Comparison of ENCODE assay signal across 10 cellular contexts in the genomic region with DNA sequence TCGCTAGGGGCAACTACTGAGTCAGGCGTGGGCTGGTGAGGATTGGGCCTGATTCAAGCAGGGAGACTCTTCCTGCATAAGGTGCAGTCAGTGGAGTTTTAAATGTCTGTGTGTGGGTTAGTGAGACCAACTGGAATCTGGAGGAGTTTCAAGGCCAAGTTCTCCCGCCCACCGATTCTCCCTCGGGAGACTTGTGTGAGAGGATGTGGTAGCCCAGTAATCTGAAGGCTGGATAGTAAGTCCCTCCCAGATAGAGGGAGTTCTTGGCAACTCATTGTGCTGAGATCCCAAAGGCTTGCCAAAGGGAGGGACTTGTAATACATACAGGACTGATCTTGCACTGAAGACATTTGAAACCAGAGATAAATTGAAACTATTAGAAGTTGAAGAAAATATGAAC. TPM values are rescaled to one million over a fixed set of nuclear protein-coding genes. Genes with fewer than 3 reads are reported as not detected.
A peak's percentile ranks its signal among the peaks of the same experiment; 100 is the strongest.
DNase-seq lines count a peak whose midpoint lies in the region; ATAC-seq and TF ChIP-seq lines count a peak whose summit lies in the region.
"Had no signal": no experiment of that assay in that cellular context is flagged by ENCODE, and none has a peak within 500 bp of the region (broad histone marks: within the 10 kb centered on the region; RNA-seq: fewer than 3 reads in every experiment).

No MANE protein-coding gene starts in this region.

- WGBS in spleen, 5 donors, result 32 to 85% (median 64%) methylated on average over 5 of the region's 5 CpGs

- TF ChIP-seq CTCF in AG04449 (IDR thresholded peaks at IDR 0.05; ENCODE audit: insufficient read depth, low read length, missing control alignments), result no peak
- no peak for TF ChIP-seq CTCF in MM.1S (IDR thresholded peaks at IDR 0.05; ENCODE audit: low read length)
- no peak for TF ChIP-seq CTCF in neural progenitor cell (IDR thresholded peaks at IDR 0.05)
- no peak for TF ChIP-seq CTCF in spleen (IDR thresholded peaks at IDR 0.05 in 8 of 11, conservative IDR thresholded peaks at IDR 0.05 in 3 of 11)

- no peak for TF ChIP-seq POLR2A in spleen (IDR thresholded peaks at IDR 0.05)

- no peaks in the 10 kb centered on the region for H3K9me3 Mint-ChIP-seq in CD8-positive, alpha-beta memory T cell
- H3K9me3 Mint-ChIP-seq in neural progenitor cell, result no peaks in the 10 kb centered on the region

- H3K36me3 Mint-ChIP-seq in CD8-positive, alpha-beta memory T cell, result no peaks in the 10 kb centered on the region
- no peaks in the 10 kb centered on the region for H3K36me3 Mint-ChIP-seq in neural progenitor cell

- H3K36me3 ChIP-seq in MM.1S (replicated peaks; ENCODE audit: insufficient read depth, low read length) (no peaks in the 10 kb centered on the region), neural progenitor cell (no peaks in the 10 kb centered on the region), spleen (no peaks in the 10 kb centered on the region)
- no peaks in the 10 kb centered on the region for H3K36me3 ChIP-seq in CD8-positive, alpha-beta memory T cell (ENCODE audit: insufficient read depth, low read length)
- H3K36me3 ChIP-seq: breast epithelium had no signal

- H3K27me3 Mint-ChIP-seq in CD8-positive, alpha-beta memory T cell, result peaks cover 0 to 5% of the 10 kb centered on the region in 2 donors
- no peaks in the 10 kb centered on the region for H3K27me3 Mint-ChIP-seq in neural progenitor cell (ENCODE audit: insufficient read depth, low read depth)

- H3K27me3 ChIP-seq in MM.1S (replicated peaks; ENCODE audit: insufficient read depth, low read length) (no peaks in the 10 kb centered on the region), neural progenitor cell (no peaks in the 10 kb centered on the region), spleen (replicated peaks in 1 of 7) (no peaks in the 10 kb centered on the region)
- H3K27me3 ChIP-seq in CD8-positive, alpha-beta memory T cell (ENCODE audit: insufficient read depth, low read length, poor library complexity, severe bottlenecking), result no peaks in the 10 kb centered on the region
- H3K27me3 ChIP-seq: breast epithelium had no signal

- POLR2A ChIA-PET in AG04449 (lab: Yijun Ruan, JAX), result no interaction called here
- POLR2A ChIA-PET in CD8-positive, alpha-beta memory T cell (lab: Charles Lee), result no interaction called here

- H4K20me1 ChIP-seq in MM.1S (ENCODE audit: insufficient read depth, low read length), result no peaks in the 10 kb centered on the region
- no peaks in the 10 kb centered on the region for H4K20me1 ChIP-seq in neural progenitor cell (ENCODE audit: low read depth)

- H3K27ac ChIP-seq in MM.1S (ENCODE audit: low read length) (no peak overlapping the region), neural progenitor cell (no peak overlapping the region), spleen (no peak overlapping the region)
- H3K27ac ChIP-seq in CD8-positive, alpha-beta memory T cell (ENCODE audit: low read depth, low read length), result no peak overlapping the region
- H3K27ac ChIP-seq: breast epithelium, parathyroid adenoma had no signal

- H3K27ac Mint-ChIP-seq in CD8-positive, alpha-beta memory T cell, result no peak overlapping the region
- H3K27ac Mint-ChIP-seq in neural progenitor cell, result no peak overlapping the region

- H2AFZ ChIP-seq in MM.1S (ENCODE audit: low read length) (no peak overlapping the region), neural progenitor cell (replicated peaks) (no peak overlapping the region)
- H2AFZ ChIP-seq: parathyroid adenoma had no signal

- no peaks in the 10 kb centered on the region for H3K4me1 Mint-ChIP-seq in CD8-positive, alpha-beta memory T cell
- no peaks in the 10 kb centered on the region for H3K4me1 Mint-ChIP-seq in neural progenitor cell

- H3F3A ChIP-seq in MM.1S (ENCODE audit: insufficient read depth, low read length) (peaks cover 2% of the 10 kb centered on the region; the same call in 1 of the 2 replicates), neural progenitor cell (ENCODE audit: low read depth) (no peaks in the 10 kb centered on the region)

- no peak overlapping the region for H3K4me3 Mint-ChIP-seq in CD8-positive, alpha-beta memory T cell
- no peak overlapping the region for H3K4me3 Mint-ChIP-seq in neural progenitor cell

- intact Hi-C loops in spleen (cut with DNase I; ENCODE audit: low total_unique reads), result no loop called here

- no peaks in the 10 kb centered on the region for H3K79me2 ChIP-seq in MM.1S (ENCODE audit: low read length)
- H3K79me2 ChIP-seq in neural progenitor cell (ENCODE audit: low read depth), result no peaks in the 10 kb centered on the region
- H3K79me2 ChIP-seq: parathyroid adenoma had no signal

- H3K9me2 ChIP-seq in MM.1S (replicated peaks; ENCODE audit: insufficient read depth, low read length), result no peaks in the 10 kb centered on the region

- H3K4me2 ChIP-seq in MM.1S (ENCODE audit: low read depth, low read length) (no peak overlapping the region), neural progenitor cell (no peak overlapping the region)

- H3K4me1 ChIP-seq in MM.1S (ENCODE audit: low read length) (peaks cover 10% of the 10 kb centered on the region), neural progenitor cell (no peaks in the 10 kb centered on the region), spleen (no peaks in the 10 kb centered on the region)
- no peaks in the 10 kb centered on the region for H3K4me1 ChIP-seq in CD8-positive, alpha-beta memory T cell (ENCODE audit: insufficient read depth, low read length)
- H3K4me1 ChIP-seq: breast epithelium, parathyroid adenoma had no signal

- CTCF ChIA-PET in AG04449 (lab: Yijun Ruan, JAX), result no interaction called here
- CTCF ChIA-PET in CD8-positive, alpha-beta memory T cell (lab: Charles Lee), result no interaction called here

- no peak overlapping the region for H3K9ac ChIP-seq in MM.1S (ENCODE audit: low read length)
- H3K9ac ChIP-seq in neural progenitor cell, result no peak overlapping the region
- H3K9ac ChIP-seq: parathyroid adenoma had no signal

- DNase-seq in AG04449 (ENCODE audit: low read depth, low spot score) (peak; percentile 42), fibroblast of peridontal ligament (ENCODE audit: extremely low read depth) (peak; percentile 98), MM.1S (no peak), neural progenitor cell (ENCODE audit: low spot score) (no peak), spleen (no peak)
- DNase-seq in CD8-positive, alpha-beta memory T cell, result no peak

- H3K9me3 ChIP-seq in MM.1S (replicated peaks; ENCODE audit: insufficient read depth, low read length) (no peaks in the 10 kb centered on the region), neural progenitor cell (ENCODE audit: low read depth) (no peaks in the 10 kb centered on the region), spleen (no peaks in the 10 kb centered on the region)
- no peaks in the 10 kb centered on the region for H3K9me3 ChIP-seq in CD8-positive, alpha-beta memory T cell (ENCODE audit: low read length)
- H3K9me3 ChIP-seq: breast epithelium had no signal

- ATAC-seq in GM21367 (IDR thresholded peaks at IDR 0.05; ENCODE audit: unreplicated experiment) (peak; percentile 27), HG03565 (IDR thresholded peaks at IDR 0.05; ENCODE audit: unreplicated experiment) (peak; percentile 22)

- H3K4me3 ChIP-seq in AG04449 (ENCODE audit: low read depth, low read length), result no peak overlapping the region
- no peak overlapping the region for H3K4me3 ChIP-seq in MM.1S (ENCODE audit: low read length)
- H3K4me3 ChIP-seq in CD8-positive, alpha-beta memory T cell (ENCODE audit: low read length), result no peak overlapping the region
- no peak overlapping the region for H3K4me3 ChIP-seq in neural progenitor cell
- no peak overlapping the region for H3K4me3 ChIP-seq in spleen
- H3K4me3 ChIP-seq: breast epithelium had no signal

RNA-seq across cellular contexts. Expression of a gene that starts 51.8 kb away (rescaled TPM):
- total RNA-seq in CD8-positive, alpha-beta memory T cell, result 10 to 100 TPM; 70.2 to 74.8 TPM
- 17.7 TPM for polyA plus RNA-seq in CD8-positive, alpha-beta memory T cell
- total RNA-seq in neural progenitor cell (ENCODE audit: low replicate concordance) (38.5 and 60.1 TPM in 2 replicates), spleen (10 to 100 TPM; 25.0 to 36.1 (median 29.1) TPM)
- 1 to 10 TPM; 7.9 to 9.6 (median 8.8) TPM for polyA plus RNA-seq in spleen

Comparison
In these comparisons a context has a peak if more than half of its experiments do, and no peak if none do; other contexts are left out.
1. DNase-seq: peak in AG04449 (single experiment) and fibroblast of peridontal ligament (single experiment); none in MM.1S (single experiment), CD8-positive, alpha-beta memory T cell (0 of 5), neural progenitor cell (single experiment) and spleen (single experiment).